Comparison of ENCODE assay signal across 17 cellular contexts in the genomic region with DNA sequence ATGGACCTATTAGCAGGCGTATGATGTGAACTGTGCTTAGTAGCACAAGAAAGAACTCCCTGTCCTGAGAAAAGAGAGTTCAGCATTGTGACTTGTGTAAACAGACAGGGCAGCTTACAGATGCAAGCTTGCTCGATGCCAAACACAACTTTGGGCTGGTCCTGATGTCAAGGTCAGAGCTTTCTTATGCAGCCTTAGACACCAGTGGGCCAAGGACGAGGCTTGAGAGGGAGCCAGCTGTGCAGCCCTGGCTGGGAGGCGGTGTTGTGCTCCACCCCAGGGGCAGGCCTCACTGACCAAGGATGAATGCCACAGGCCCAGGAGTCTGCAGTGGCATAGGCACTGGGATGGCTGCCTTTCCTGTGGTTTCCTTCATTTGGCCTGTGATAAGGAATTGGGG. TPM values are rescaled to one million over a fixed set of nuclear protein-coding genes. Genes with fewer than 3 reads are reported as not detected.
A peak's percentile ranks its signal among the peaks of the same experiment; 100 is the strongest.
DNase-seq lines count a peak whose midpoint lies in the region; ATAC-seq and TF ChIP-seq lines count a peak whose summit lies in the region.
"Had no signal": no experiment of that assay in that cellular context is flagged by ENCODE, and none has a peak within 500 bp of the region (broad histone marks: within the 10 kb centered on the region; RNA-seq: fewer than 3 reads in every experiment).

No MANE protein-coding gene starts in this region.

- peaks cover 55% of the 10 kb centered on the region for H3K36me3 Mint-ChIP-seq in activated CD4-positive, alpha-beta memory T cell treated with anti-CD3 and anti-CD28 coated beads for 36 hours

- POLR2A ChIA-PET in activated CD4-positive, alpha-beta memory T cell treated with anti-CD3 and anti-CD28 coated beads for 36 hours (lab: Charles Lee) = no interaction called here

- no peak overlapping the region for H3K27ac Mint-ChIP-seq in activated CD4-positive, alpha-beta memory T cell treated with anti-CD3 and anti-CD28 coated beads for 36 hours
- H3K27ac Mint-ChIP-seq: B cell had no signal

- intact Hi-C loops in left ventricle myocardium inferior (cut with micrococcal nuclease) = no loop called here
- intact Hi-C loops in activated CD4-positive, alpha-beta memory T cell treated with anti-CD3 and anti-CD28 coated beads for 36 hours (cut with micrococcal nuclease) = no loop called here

- H3K9me3 ChIP-seq in left ventricle myocardium inferior (replicated peaks) = no peaks in the 10 kb centered on the region
- H3K9me3 ChIP-seq in thoracic aorta = no peaks in the 10 kb centered on the region

- DNase-seq in astrocyte of the spinal cord (ENCODE audit: low read depth, low spot score) = peak; percentile 40
- DNase-seq in left ventricle myocardium inferior = peak; percentile 64
- DNase-seq in omental fat pad (ENCODE audit: low spot score) = no peak
- DNase-seq in thoracic aorta (ENCODE audit: low spot score) = no peak
- DNase-seq in hippocampal formation (lab: John Stamatoyannopoulos, UW) = no peak
- DNase-seq in activated CD4-positive, alpha-beta memory T cell treated with anti-CD3 and anti-CD28 coated beads for 36 hours = no peak
- DNase-seq in iPS-NIHi11 (ENCODE audit: low spot score) = no peak
- DNase-seq: activated naive CD4-positive, alpha-beta T cell; DND-41; KG1; NCI-H510A treated with DMSO at 0.1 percent for 48 hours; PC-9; small intestine had no signal

- peaks cover 82% of the 10 kb centered on the region for H3K4me1 ChIP-seq in left ventricle myocardium inferior
- peaks cover 3 to 62% of the 10 kb centered on the region in 2 donors for H3K4me1 ChIP-seq in thoracic aorta (ENCODE audit: control insufficient read depth in 1 of 2, low read depth in 2 of 2)

- peak overlapping the region; percentile 72 for H3K27ac ChIP-seq in left ventricle myocardium inferior (replicated peaks)
- H3K27ac ChIP-seq in thoracic aorta = peak overlapping the region; percentile 4 to 25
- H3K27ac ChIP-seq: PC-9 had no signal

- ATAC-seq in omental fat pad (ENCODE audit: low FRiP score) (peak; percentile 26), thoracic aorta (ENCODE audit: insufficient number of reproducible peaks, low FRiP score, low read depth) (peak; percentile 17), GM18868 (IDR thresholded peaks at IDR 0.05; ENCODE audit: unreplicated experiment) (no peak)
- ATAC-seq: natural killer cell treated with Interleukin-12 subunit alpha and Interleukin-12 subunit beta and Interleukin-15 and Interleukin-18, amount 100 ng/mL, for 72 hours had no signal

- H3K27me3 Mint-ChIP-seq in activated CD4-positive, alpha-beta memory T cell treated with anti-CD3 and anti-CD28 coated beads for 36 hours = no peaks in the 10 kb centered on the region
- H3K27me3 Mint-ChIP-seq: B cell; natural killer cell treated with Interleukin-12 subunit alpha and Interleukin-12 subunit beta and Interleukin-15 and Interleukin-18, amount 100 ng/mL, for 72 hours; stimulated activated naive CD8-positive, alpha-beta T cell treated with anti-CD3 and anti-CD28 coated beads, Interleukin-15, Interleukin-2, amounts not matched to agents 100 ng/mL and 50 ng/mL, for 24 hours had no signal

- in situ Hi-C loops in astrocyte of the spinal cord (cut with HindIII; ENCODE audit: low sequenced_read_pairs) = no loop called here

- no peak overlapping the region for H3K4me3 Mint-ChIP-seq in activated CD4-positive, alpha-beta memory T cell treated with anti-CD3 and anti-CD28 coated beads for 36 hours
- H3K4me3 Mint-ChIP-seq: B cell; natural killer cell treated with Interleukin-12 subunit alpha and Interleukin-12 subunit beta and Interleukin-15 and Interleukin-18, amount 100 ng/mL, for 72 hours; stimulated activated naive CD8-positive, alpha-beta T cell treated with anti-CD3 and anti-CD28 coated beads, Interleukin-15, Interleukin-2, amounts not matched to agents 100 ng/mL and 50 ng/mL, for 24 hours had no signal

- H3K4me1 Mint-ChIP-seq in activated CD4-positive, alpha-beta memory T cell treated with anti-CD3 and anti-CD28 coated beads for 36 hours (ENCODE audit: low read depth) = peaks cover 21% of the 10 kb centered on the region

- CTCF ChIA-PET in activated CD4-positive, alpha-beta memory T cell treated with anti-CD3 and anti-CD28 coated beads for 36 hours (lab: Charles Lee) = no interaction called here

- no peak overlapping the region for H3K4me3 ChIP-seq in astrocyte of the spinal cord (ENCODE audit: low read depth, low read length)
- H3K4me3 ChIP-seq in left ventricle myocardium inferior = no peak overlapping the region
- H3K4me3 ChIP-seq in thoracic aorta = no peak overlapping the region
- H3K4me3 ChIP-seq: PC-9 had no signal

- no peaks in the 10 kb centered on the region for H3K9me3 Mint-ChIP-seq in activated CD4-positive, alpha-beta memory T cell treated with anti-CD3 and anti-CD28 coated beads for 36 hours
- H3K9me3 Mint-ChIP-seq: natural killer cell treated with Interleukin-12 subunit alpha and Interleukin-12 subunit beta and Interleukin-15 and Interleukin-18, amount 100 ng/mL, for 72 hours; stimulated activated naive CD8-positive, alpha-beta T cell treated with anti-CD3 and anti-CD28 coated beads, Interleukin-15, Interleukin-2, amounts not matched to agents 100 ng/mL and 50 ng/mL, for 24 hours had no signal

- peaks cover 66% of the 10 kb centered on the region for H3K36me3 ChIP-seq in left ventricle myocardium inferior
- H3K36me3 ChIP-seq in thoracic aorta = peaks cover 41% of the 10 kb centered on the region

- no peaks in the 10 kb centered on the region for H3K27me3 ChIP-seq in left ventricle myocardium inferior (ENCODE audit: low read depth)
- H3K27me3 ChIP-seq in thoracic aorta (replicated peaks; ENCODE audit: insufficient read depth) = no peaks in the 10 kb centered on the region

- TF ChIP-seq CTCF in astrocyte of the spinal cord (IDR thresholded peaks at IDR 0.05; ENCODE audit: low read depth, low read length) (no peak), left ventricle myocardium inferior (IDR thresholded peaks at IDR 0.05; ENCODE audit: borderline replicate concordance) (no peak), omental fat pad (IDR thresholded peaks at IDR 0.05) (no peak), thoracic aorta (IDR thresholded peaks at IDR 0.05) (no peak)

RNA-seq across cellular contexts. Expression of gene JADE1, which starts 35.4 kb away (rescaled TPM):
- total RNA-seq in left ventricle myocardium inferior = 22.1 TPM
- total RNA-seq in omental fat pad = 10 to 100 TPM; 37.2 to 57.4 (median 45.5) TPM
- total RNA-seq in thoracic aorta = 10 to 100 TPM; 23.7 to 63.8 TPM
- total RNA-seq in activated CD4-positive, alpha-beta memory T cell treated with anti-CD3 and anti-CD28 coated beads for 36 hours = 10 to 100 TPM; 25.4 to 28.3 TPM

Comparison
In these comparisons a context has a peak if more than half of its experiments do, and no peak if none do; other contexts are left out.
1. DNase-seq: peak in astrocyte of the spinal cord (single experiment) and left ventricle myocardium inferior (single experiment); none in omental fat pad (single experiment), thoracic aorta (single experiment), hippocampal formation (0 of 2), activated CD4-positive, alpha-beta memory T cell treated with anti-CD3 and anti-CD28 coated beads for 36 hours (single experiment) and iPS-NIHi11 (single experiment).